1 cellular context compared by ENCODE assay signal in genomic region chr1:8740034-8740449, GRCh38.
TF ChIP-seq lines count a peak whose summit lies in the region.

No MANE protein-coding gene starts in this region.

TF ChIP-seq in HepG2, 621 proteins besides CTCF, POLR2A, EP300 and RAD21 (continued from another document and continues in another):
- TF ChIP-seq ZBTB40 (IDR thresholded peaks at IDR 0.05) = no peak
- TF ChIP-seq ZBTB40 (CRISPR knock-in tag; IDR thresholded peaks at IDR 0.05) = no peak; the same call in 1 of the 2 replicates
- no peak for TF ChIP-seq FIP1L1 (IDR thresholded peaks at IDR 0.05; ENCODE audit: borderline replicate concordance, insufficient read depth, low read depth, low read length)
- no peak for TF ChIP-seq ZBTB37 (CRISPR knock-in tag; IDR thresholded peaks at IDR 0.05)
- TF ChIP-seq ZNF468 (CRISPR knock-in tag; IDR thresholded peaks at IDR 0.05) = no peak
- no peak for TF ChIP-seq ZNF138 (CRISPR knock-in tag; IDR thresholded peaks at IDR 0.05; ENCODE audit: low read depth)
- 0 out of 2 replicates have a peak, but pooled peaks have one; percentile 36 for TF ChIP-seq KAT8 (CRISPR knock-in tag; IDR thresholded peaks at IDR 0.05)
- peak; percentile 75; the same call in 1 of the 2 replicates for TF ChIP-seq ZNF331 (CRISPR knock-in tag; IDR thresholded peaks at IDR 0.05)
- TF ChIP-seq ZNF597 (CRISPR knock-in tag; IDR thresholded peaks at IDR 0.05) = no peak
- TF ChIP-seq UBTF (CRISPR knock-in tag; IDR thresholded peaks at IDR 0.05) = no peak
- no peak for TF ChIP-seq NPAS2 (CRISPR knock-in tag; IDR thresholded peaks at IDR 0.05; ENCODE audit: borderline replicate concordance)
- no peak for TF ChIP-seq HIC2 (CRISPR knock-in tag; IDR thresholded peaks at IDR 0.05; ENCODE audit: low read depth)
- TF ChIP-seq DBP (CRISPR knock-in tag; IDR thresholded peaks at IDR 0.05; ENCODE audit: not compliant biosample characterization) = no peak
- no peak for TF ChIP-seq TMF1 (CRISPR knock-in tag; IDR thresholded peaks at IDR 0.05; ENCODE audit: low read depth)
- TF ChIP-seq REPIN1 (CRISPR knock-in tag; IDR thresholded peaks at IDR 0.05; ENCODE audit: borderline replicate concordance, low read depth) = no peak
- no peak for TF ChIP-seq ZFP36L2 (CRISPR knock-in tag; IDR thresholded peaks at IDR 0.05)
- TF ChIP-seq ZSCAN20 (CRISPR knock-in tag; IDR thresholded peaks at IDR 0.05; ENCODE audit: borderline replicate concordance) = no peak
- no peak for TF ChIP-seq RFX1 (IDR thresholded peaks at IDR 0.05)
- no peak for TF ChIP-seq SYNCRIP (IDR thresholded peaks at IDR 0.05; ENCODE audit: insufficient read depth, low read depth, low read length)
- TF ChIP-seq GLI4 (CRISPR knock-in tag; IDR thresholded peaks at IDR 0.05; ENCODE audit: borderline replicate concordance) = no peak
- TF ChIP-seq E2F1 (CRISPR knock-in tag; IDR thresholded peaks at IDR 0.05) = no peak
- TF ChIP-seq PBX3 (CRISPR knock-in tag; IDR thresholded peaks at IDR 0.05; ENCODE audit: borderline replicate concordance) = no peak
- no peak for TF ChIP-seq NBN (conservative IDR thresholded peaks at IDR 0.05)
- TF ChIP-seq ZNF766 (CRISPR knock-in tag; IDR thresholded peaks at IDR 0.05; ENCODE audit: borderline replicate concordance) = no peak
- TF ChIP-seq MXD1 (CRISPR knock-in tag; IDR thresholded peaks at IDR 0.05) = no peak
- no peak for TF ChIP-seq ZNF24 (IDR thresholded peaks at IDR 0.05)
- TF ChIP-seq SAFB2 (CRISPR knock-in tag; IDR thresholded peaks at IDR 0.05; ENCODE audit: borderline replicate concordance, low read depth) = no peak
- peak; percentile 82 for TF ChIP-seq NCOA2 (CRISPR knock-in tag; IDR thresholded peaks at IDR 0.05)
- no peak for TF ChIP-seq ZNF547 (CRISPR knock-in tag; IDR thresholded peaks at IDR 0.05)
- no peak for TF ChIP-seq HNRNPH1 (optimal IDR thresholded peaks at IDR 0.05; ENCODE audit: low read depth, low read length)
- TF ChIP-seq NR2F2 (IDR thresholded peaks at IDR 0.05; ENCODE audit: borderline replicate concordance, low read depth) = no peak
- peak; percentile 75; the same call in 1 of the 2 replicates for TF ChIP-seq RCOR2 (CRISPR knock-in tag; IDR thresholded peaks at IDR 0.05)
- no peak for TF ChIP-seq NFKB2 (CRISPR knock-in tag; IDR thresholded peaks at IDR 0.05; ENCODE audit: borderline replicate concordance)
- no peak for TF ChIP-seq AHR (CRISPR knock-in tag; IDR thresholded peaks at IDR 0.05)
- no peak for TF ChIP-seq ZIK1 (CRISPR knock-in tag; IDR thresholded peaks at IDR 0.05; ENCODE audit: borderline replicate concordance, low read depth)
- TF ChIP-seq ZKSCAN8 (CRISPR knock-in tag; IDR thresholded peaks at IDR 0.05; ENCODE audit: borderline replicate concordance) = 0 out of 2 replicates have a peak, but pooled peaks have one; percentile 84
- TF ChIP-seq ZNF326 (CRISPR knock-in tag; IDR thresholded peaks at IDR 0.05; ENCODE audit: borderline replicate concordance) = no peak
- no peak for TF ChIP-seq EEA1 (CRISPR knock-in tag; IDR thresholded peaks at IDR 0.05; ENCODE audit: borderline replicate concordance)
- TF ChIP-seq GABPB1 (CRISPR knock-in tag; IDR thresholded peaks at IDR 0.05) = no peak
- peak; percentile 92 for TF ChIP-seq FOXK2 (IDR thresholded peaks at IDR 0.05)
- TF ChIP-seq GPN1 (CRISPR knock-in tag; IDR thresholded peaks at IDR 0.05; ENCODE audit: borderline replicate concordance) = no peak
- no peak for TF ChIP-seq ZNF678 (CRISPR knock-in tag; IDR thresholded peaks at IDR 0.05)
- peak; percentile 100 for TF ChIP-seq ZBTB20 (CRISPR knock-in tag; IDR thresholded peaks at IDR 0.05; ENCODE audit: borderline replicate concordance, low read depth)
- no peak for TF ChIP-seq ZNF879 (CRISPR knock-in tag; IDR thresholded peaks at IDR 0.05)
